In the genomic region with DNA sequence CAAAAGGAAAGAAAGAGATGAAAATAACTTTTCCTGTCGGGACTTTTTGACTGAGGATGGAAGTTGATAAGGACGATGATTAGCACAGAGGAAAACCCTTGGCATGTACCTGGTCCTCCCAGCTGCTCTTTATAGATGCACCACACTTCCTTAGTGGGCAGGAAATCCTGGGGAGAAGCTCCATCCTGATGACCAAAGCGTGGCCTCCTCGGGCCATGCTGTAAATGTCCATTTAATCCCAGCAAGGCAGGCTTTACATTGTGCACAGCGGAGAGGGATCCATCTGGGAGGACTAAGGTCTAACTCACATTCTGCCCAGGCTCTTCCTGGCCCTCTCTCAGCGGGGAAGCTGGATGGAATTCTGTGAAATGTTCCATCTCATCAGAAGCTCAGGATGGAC, we compare ENCODE assay signal across 28 cellular contexts.
DNase-seq lines count a peak whose midpoint lies in the region; ATAC-seq and TF ChIP-seq lines count a peak whose summit lies in the region.
"Had no signal": no experiment of that assay in that cellular context is flagged by ENCODE, and none has a peak within 500 bp of the region (broad histone marks: within the 10 kb centered on the region; RNA-seq: fewer than 3 reads in every experiment).

No MANE protein-coding gene starts in this region.

- H3K9me3 ChIP-seq in left ventricle myocardium inferior (replicated peaks): no peaks in the 10 kb centered on the region
- no peaks in the 10 kb centered on the region for H3K9me3 ChIP-seq in left lung
- H3K9me3 ChIP-seq in ovary: no peaks in the 10 kb centered on the region
- H3K9me3 ChIP-seq: pancreas, Peyer's patch, upper lobe of left lung had no signal

- H3K36me3 ChIP-seq in left ventricle myocardium inferior (peaks cover 13% of the 10 kb centered on the region), left lung (no peaks in the 10 kb centered on the region), rectal smooth muscle tissue (ENCODE audit: control insufficient read depth, insufficient read depth, low read length) (no peaks in the 10 kb centered on the region), ovary (no peaks in the 10 kb centered on the region)
- H3K36me3 ChIP-seq: pancreas, Peyer's patch had no signal

- no peak overlapping the region for H3K9ac ChIP-seq in rectal smooth muscle tissue (ENCODE audit: low read length)

- intact Hi-C loops in left ventricle myocardium inferior (cut with micrococcal nuclease) (no loop called here), Right ventricle myocardium inferior (cut with DNase I) (no loop called here), left lung (cut with DNase I) (no loop called here), ovary (cut with DNase I) (no loop called here)

- peak overlapping the region; percentile 88 for H3K27ac ChIP-seq in left ventricle myocardium inferior (replicated peaks)
- H3K27ac ChIP-seq in left lung: peak overlapping the region; percentile 6 to 50
- H3K27ac ChIP-seq in rectal smooth muscle tissue (ENCODE audit: low read depth, low read length): peak overlapping the region; percentile 18
- H3K27ac ChIP-seq in ovary: no peak overlapping the region
- H3K27ac ChIP-seq: 22Rv1, epithelial cell of prostate, pancreas had no signal

- ATAC-seq in Right ventricle myocardium inferior (no peak), left lung (no peak), HG03565 (IDR thresholded peaks at IDR 0.05; ENCODE audit: unreplicated experiment) (no peak), HG03045 (IDR thresholded peaks at IDR 0.05; ENCODE audit: unreplicated experiment) (no peak)
- ATAC-seq: activated CD8-positive, alpha-beta T cell treated with anti-CD3 and anti-CD28 coated beads for 36 hours; activated T-helper 17 cell treated with anti-CD3 and anti-CD28 coated beads, Interleukin-2, amount 50 U/mL, for 72 hours; natural killer cell treated with Interleukin-12 subunit alpha and Interleukin-12 subunit beta and Interleukin-15 and Interleukin-18, amount 100 ng/mL, for 72 hours; pancreas had no signal

- peaks cover 76% of the 10 kb centered on the region for H3K4me1 ChIP-seq in left ventricle myocardium inferior
- peaks cover 8 to 34% of the 10 kb centered on the region in 2 donors for H3K4me1 ChIP-seq in left lung
- H3K4me1 ChIP-seq in rectal smooth muscle tissue (ENCODE audit: control insufficient read depth, insufficient read depth, low read length): peaks cover 44% of the 10 kb centered on the region
- H3K4me1 ChIP-seq in ovary (ENCODE audit: insufficient read depth): peaks cover 6% of the 10 kb centered on the region
- H3K4me1 ChIP-seq: pancreas had no signal

- WGBS in ovary, 3 donors: 82 to 84% (median 83%) methylated on average over 6 of the region's 6 CpGs

- H3K4me3 ChIP-seq in left ventricle myocardium inferior (no peak overlapping the region), left lung (no peak overlapping the region), rectal smooth muscle tissue (ENCODE audit: low read length) (no peak overlapping the region), ovary (no peak overlapping the region)
- H3K4me3 ChIP-seq: pancreas, Peyer's patch, upper lobe of left lung had no signal

- no peak for TF ChIP-seq EP300 in ovary (IDR thresholded peaks at IDR 0.05)

- TF ChIP-seq CTCF in left ventricle myocardium inferior (IDR thresholded peaks at IDR 0.05; ENCODE audit: borderline replicate concordance) (no peak), left lung (IDR thresholded peaks at IDR 0.05) (no peak), ovary (IDR thresholded peaks at IDR 0.05) (no peak)

- TF ChIP-seq POLR2A in ovary (IDR thresholded peaks at IDR 0.05): no peak

- no peaks in the 10 kb centered on the region for H3K27me3 ChIP-seq in left ventricle myocardium inferior (ENCODE audit: low read depth)
- peaks cover 0 to 53% of the 10 kb centered on the region in 2 donors for H3K27me3 ChIP-seq in left lung
- H3K27me3 ChIP-seq in rectal smooth muscle tissue (ENCODE audit: control insufficient read depth, insufficient read depth, low read length): no peaks in the 10 kb centered on the region
- no peaks in the 10 kb centered on the region for H3K27me3 ChIP-seq in ovary
- H3K27me3 ChIP-seq: pancreas, Peyer's patch, upper lobe of left lung had no signal

- no peak for DNase-seq in left ventricle myocardium inferior
- no peak for DNase-seq in Right ventricle myocardium inferior (ENCODE audit: missing footprints)
- no peak for DNase-seq in left lung
- DNase-seq in 8988T: no peak
- no peak for DNase-seq in ovary
- DNase-seq: activated CD4-positive, alpha-beta T cell treated with anti-CD3 and anti-CD28 coated beads for 36 hours; activated CD8-positive, alpha-beta T cell treated with anti-CD3 and anti-CD28 coated beads for 36 hours; amniotic stem cell; DMS79; effector CD4-positive, alpha-beta T cell; HCEC 1CT; head of caudate nucleus; Kasumi-1; NCI-H1436; NCI-H2081 treated with DMSO at 0.1 percent for 48 hours; pancreas; Peyer's patch; retina; small intestine; T-helper 9 cell; upper lobe of left lung had no signal

Comparison
In these comparisons a context has a peak if more than half of its experiments do, and no peak if none do; other contexts are left out.
1. H3K27ac ChIP-seq: peak in left ventricle myocardium inferior (single experiment), left lung (2 of 2) and rectal smooth muscle tissue (single experiment); none in ovary (0 of 2).